In the genomic region with DNA sequence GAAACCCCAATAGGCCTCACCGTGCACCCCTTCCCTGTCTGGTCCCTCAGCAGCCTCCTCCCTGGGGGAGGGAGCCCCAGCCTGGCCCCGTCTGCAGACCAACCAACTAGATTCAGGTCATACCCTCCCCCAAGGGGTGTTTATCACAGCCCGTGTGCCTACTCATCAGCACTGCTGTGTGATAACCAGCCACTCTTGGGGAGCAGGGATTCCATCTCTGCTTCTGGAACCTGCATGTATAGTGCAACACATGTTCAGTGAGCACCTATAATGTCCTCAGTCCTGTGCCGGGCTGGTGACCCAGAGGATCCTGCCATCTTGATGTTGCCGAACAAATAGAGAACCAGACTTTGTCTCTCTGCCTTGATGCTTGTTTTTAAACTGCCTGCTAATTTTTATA, we compare ENCODE assay signal across 1 cellular context.
TF ChIP-seq lines count a peak whose summit lies in the region.

No MANE protein-coding gene starts in this region.

TF ChIP-seq in endothelial cell of umbilical vein, 7 proteins besides CTCF, POLR2A, EP300 and RAD21:
- TF ChIP-seq, protein P1, sequence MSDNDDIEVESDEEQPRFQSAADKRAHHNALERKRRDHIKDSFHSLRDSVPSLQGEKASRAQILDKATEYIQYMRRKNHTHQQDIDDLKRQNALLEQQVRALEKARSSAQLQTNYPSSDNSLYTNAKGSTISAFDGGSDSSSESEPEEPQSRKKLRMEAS (IDR thresholded peaks at IDR 0.05; ENCODE audit: insufficient read depth, insufficient read length): no peak
- TF ChIP-seq POLR2AphosphoS5 (IDR thresholded peaks at IDR 0.05; ENCODE audit: insufficient read depth, low read depth, low read length) (no peak), FOS (IDR thresholded peaks at IDR 0.05; ENCODE audit: borderline replicate concordance, insufficient read depth, low read length) (no peak), JUN (IDR thresholded peaks at IDR 0.05; ENCODE audit: borderline replicate concordance, insufficient read depth, insufficient read length, low read depth) (no peak), MYC (IDR thresholded peaks at IDR 0.05; ENCODE audit: low read depth, low read length) (no peak), EZH2 (IDR thresholded peaks at IDR 0.05; ENCODE audit: borderline replicate concordance, low read depth, low read length, severe bottlenecking) (no peak), GATA2 (IDR thresholded peaks at IDR 0.05; ENCODE audit: insufficient read depth, insufficient read length, low read depth, low read length) (no peak)
